8 cellular contexts compared by ENCODE assay signal in genomic region chr17:32126746-32127145, GRCh38. TPM values are rescaled to one million over a fixed set of nuclear protein-coding genes. Genes with fewer than 3 reads are reported as not detected.
DNase-seq lines count a peak whose midpoint lies in the region; ATAC-seq, FAIRE-seq and TF ChIP-seq lines count a peak whose summit lies in the region.

No MANE protein-coding gene starts in this region.

- TF ChIP-seq CTCF in HFF-Myc (IDR thresholded peaks at IDR 0.05; ENCODE audit: low read depth, low read length, missing control alignments): no peak
- no peak for TF ChIP-seq CTCF in spleen (IDR thresholded peaks at IDR 0.05 in 8 of 11, conservative IDR thresholded peaks at IDR 0.05 in 3 of 11)
- no peak for TF ChIP-seq CTCF in D721Med (IDR thresholded peaks at IDR 0.05; ENCODE audit: insufficient read depth, missing control alignments)

- H3K27me3 ChIP-seq in iPS-20b (ENCODE audit: insufficient read depth, low read length): no peaks in the 10 kb centered on the region
- no peaks in the 10 kb centered on the region for H3K27me3 ChIP-seq in spleen (replicated peaks in 1 of 7)

- H3K9me3 Mint-ChIP-seq in activated CD4-positive, alpha-beta memory T cell treated with anti-CD3 and anti-CD28 coated beads for 36 hours: no peaks in the 10 kb centered on the region

- H3K27ac ChIP-seq in iPS-20b (ENCODE audit: low read length) (no peak overlapping the region), spleen (peak overlapping the region; percentile 80 to 95 (median 91))

- H3K9ac ChIP-seq in iPS-20b (ENCODE audit: low read depth, low read length): no peak overlapping the region; the same call in 1 of the 2 replicates

- no peak for TF ChIP-seq POLR2A in spleen (IDR thresholded peaks at IDR 0.05)

- H3K4me3 ChIP-seq in HFF-Myc (replicated peaks; ENCODE audit: low read depth, low read length): peak overlapping the region; percentile 65; the same call in 1 of the 2 replicates
- peak overlapping the region; percentile 87; the same call in 1 of the 2 replicates for H3K4me3 ChIP-seq in iPS-20b (ENCODE audit: low read length)
- H3K4me3 ChIP-seq in spleen: peak overlapping the region in 5 of 8 donors; percentile 51 to 84 (median 57)

- POLR2A ChIA-PET in activated CD4-positive, alpha-beta memory T cell treated with anti-CD3 and anti-CD28 coated beads for 36 hours (lab: Charles Lee): no interaction called here

- H3K27me3 Mint-ChIP-seq in activated CD4-positive, alpha-beta memory T cell treated with anti-CD3 and anti-CD28 coated beads for 36 hours: no peaks in the 10 kb centered on the region

- WGBS in spleen, 5 donors: 91 to 99% (median 96%) methylated on average over 8 of the region's 8 CpGs

- FAIRE-seq in D721Med (lab: Jason Lieb, UNC): no peak

- intact Hi-C loops in activated CD4-positive, alpha-beta memory T cell treated with anti-CD3 and anti-CD28 coated beads for 36 hours (cut with micrococcal nuclease): loop anchor here (10.0 kb wide), 1 partner anchor 52 kb away; no protein-coding TSS in a partner anchor
- intact Hi-C loops in spleen (cut with DNase I; ENCODE audit: low total_unique reads): no loop called here

- no peak for DNase-seq in HFF-Myc (ENCODE audit: extremely low read depth, low read depth)
- no peak for DNase-seq in activated CD4-positive, alpha-beta memory T cell treated with anti-CD3 and anti-CD28 coated beads for 36 hours
- DNase-seq in spleen: no peak
- no peak for DNase-seq in HK-2 (ENCODE audit: unreplicated experiment)
- no peak for DNase-seq in D721Med (ENCODE audit: insufficient read length, low spot score)
- DNase-seq in SKM-1 (lab: John Stamatoyannopoulos, UW; ENCODE audit: unreplicated experiment): no peak

- H3K4me3 Mint-ChIP-seq in activated CD4-positive, alpha-beta memory T cell treated with anti-CD3 and anti-CD28 coated beads for 36 hours: peak overlapping the region; percentile 94

- H3K27ac Mint-ChIP-seq in activated CD4-positive, alpha-beta memory T cell treated with anti-CD3 and anti-CD28 coated beads for 36 hours: peak overlapping the region; percentile 94

- peaks cover 16% of the 10 kb centered on the region for H3K4me1 Mint-ChIP-seq in activated CD4-positive, alpha-beta memory T cell treated with anti-CD3 and anti-CD28 coated beads for 36 hours (ENCODE audit: low read depth)

- no peaks in the 10 kb centered on the region for H3K36me3 ChIP-seq in iPS-20b (ENCODE audit: insufficient read depth, low read depth, low read length)
- no peaks in the 10 kb centered on the region for H3K36me3 ChIP-seq in spleen

- no peak for ATAC-seq in HG03139 (IDR thresholded peaks at IDR 0.05; ENCODE audit: unreplicated experiment)

- CTCF ChIA-PET in activated CD4-positive, alpha-beta memory T cell treated with anti-CD3 and anti-CD28 coated beads for 36 hours (lab: Charles Lee): interaction anchor here (3.9 kb wide), 1 partner anchor 12 kb away, joined by 37 read pairs; no protein-coding TSS in a partner anchor

- H3K9me3 ChIP-seq in iPS-20b (ENCODE audit: insufficient read depth, low read depth, low read length) (no peaks in the 10 kb centered on the region), spleen (no peaks in the 10 kb centered on the region)

- H3K4me1 ChIP-seq in iPS-20b (ENCODE audit: insufficient read depth, low read length) (no peaks in the 10 kb centered on the region; the same call in none of the 2 replicates), spleen (peaks cover 11 to 32% (median 26%) of the 10 kb centered on the region in 6 donors)

- no peaks in the 10 kb centered on the region for H3K36me3 Mint-ChIP-seq in activated CD4-positive, alpha-beta memory T cell treated with anti-CD3 and anti-CD28 coated beads for 36 hours

RNA-seq across cellular contexts. Expression of gene RHOT1, which starts 15.6 kb away (rescaled TPM):
- 10 to 100 TPM; 22.9 to 24.4 TPM for total RNA-seq in activated CD4-positive, alpha-beta memory T cell treated with anti-CD3 and anti-CD28 coated beads for 36 hours
- 10 to 100 TPM; 30.1 to 57.1 (median 35.3) TPM for total RNA-seq in spleen
- polyA plus RNA-seq in spleen: 10 to 100 TPM; 21.2 to 25.7 (median 25.1) TPM
